In the genomic region with DNA sequence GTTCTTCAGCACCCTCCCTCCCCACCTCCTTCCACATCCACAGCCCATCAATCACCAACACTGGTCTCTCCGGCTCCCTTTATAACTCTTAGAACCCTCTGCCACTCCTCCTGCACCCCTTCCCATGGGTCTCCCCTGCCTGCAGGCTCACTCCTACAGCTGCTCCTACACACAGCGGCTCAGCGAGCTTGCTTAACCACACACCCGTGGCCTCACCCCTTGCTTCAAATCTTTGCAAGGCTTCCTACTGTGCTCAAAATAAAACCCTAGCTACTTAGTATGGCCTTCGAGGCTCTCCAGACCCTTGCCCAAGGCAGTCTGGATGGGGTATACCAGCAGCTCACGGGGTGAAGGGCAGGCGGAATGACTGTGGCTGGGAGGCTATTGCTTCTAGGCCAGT, we compare ENCODE assay signal across 1 cellular context.
TF ChIP-seq lines count a peak whose summit lies in the region.

No MANE protein-coding gene starts in this region.

TF ChIP-seq in GM23338, 12 proteins besides CTCF, POLR2A, EP300 and RAD21 (continued from another document):
- TF ChIP-seq, protein P1, sequence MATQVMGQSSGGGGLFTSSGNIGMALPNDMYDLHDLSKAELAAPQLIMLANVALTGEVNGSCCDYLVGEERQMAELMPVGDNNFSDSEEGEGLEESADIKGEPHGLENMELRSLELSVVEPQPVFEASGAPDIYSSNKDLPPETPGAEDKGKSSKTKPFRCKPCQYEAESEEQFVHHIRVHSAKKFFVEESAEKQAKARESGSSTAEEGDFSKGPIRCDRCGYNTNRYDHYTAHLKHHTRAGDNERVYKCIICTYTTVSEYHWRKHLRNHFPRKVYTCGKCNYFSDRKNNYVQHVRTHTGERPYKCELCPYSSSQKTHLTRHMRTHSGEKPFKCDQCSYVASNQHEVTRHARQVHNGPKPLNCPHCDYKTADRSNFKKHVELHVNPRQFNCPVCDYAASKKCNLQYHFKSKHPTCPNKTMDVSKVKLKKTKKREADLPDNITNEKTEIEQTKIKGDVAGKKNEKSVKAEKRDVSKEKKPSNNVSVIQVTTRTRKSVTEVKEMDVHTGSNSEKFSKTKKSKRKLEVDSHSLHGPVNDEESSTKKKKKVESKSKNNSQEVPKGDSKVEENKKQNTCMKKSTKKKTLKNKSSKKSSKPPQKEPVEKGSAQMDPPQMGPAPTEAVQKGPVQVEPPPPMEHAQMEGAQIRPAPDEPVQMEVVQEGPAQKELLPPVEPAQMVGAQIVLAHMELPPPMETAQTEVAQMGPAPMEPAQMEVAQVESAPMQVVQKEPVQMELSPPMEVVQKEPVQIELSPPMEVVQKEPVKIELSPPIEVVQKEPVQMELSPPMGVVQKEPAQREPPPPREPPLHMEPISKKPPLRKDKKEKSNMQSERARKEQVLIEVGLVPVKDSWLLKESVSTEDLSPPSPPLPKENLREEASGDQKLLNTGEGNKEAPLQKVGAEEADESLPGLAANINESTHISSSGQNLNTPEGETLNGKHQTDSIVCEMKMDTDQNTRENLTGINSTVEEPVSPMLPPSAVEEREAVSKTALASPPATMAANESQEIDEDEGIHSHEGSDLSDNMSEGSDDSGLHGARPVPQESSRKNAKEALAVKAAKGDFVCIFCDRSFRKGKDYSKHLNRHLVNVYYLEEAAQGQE (IDR thresholded peaks at IDR 0.05; ENCODE audit: unreplicated experiment): no peak
- no peak for TF ChIP-seq POLR2AphosphoS5 (IDR thresholded peaks at IDR 0.05; ENCODE audit: low read depth)
- TF ChIP-seq, protein P2, sequence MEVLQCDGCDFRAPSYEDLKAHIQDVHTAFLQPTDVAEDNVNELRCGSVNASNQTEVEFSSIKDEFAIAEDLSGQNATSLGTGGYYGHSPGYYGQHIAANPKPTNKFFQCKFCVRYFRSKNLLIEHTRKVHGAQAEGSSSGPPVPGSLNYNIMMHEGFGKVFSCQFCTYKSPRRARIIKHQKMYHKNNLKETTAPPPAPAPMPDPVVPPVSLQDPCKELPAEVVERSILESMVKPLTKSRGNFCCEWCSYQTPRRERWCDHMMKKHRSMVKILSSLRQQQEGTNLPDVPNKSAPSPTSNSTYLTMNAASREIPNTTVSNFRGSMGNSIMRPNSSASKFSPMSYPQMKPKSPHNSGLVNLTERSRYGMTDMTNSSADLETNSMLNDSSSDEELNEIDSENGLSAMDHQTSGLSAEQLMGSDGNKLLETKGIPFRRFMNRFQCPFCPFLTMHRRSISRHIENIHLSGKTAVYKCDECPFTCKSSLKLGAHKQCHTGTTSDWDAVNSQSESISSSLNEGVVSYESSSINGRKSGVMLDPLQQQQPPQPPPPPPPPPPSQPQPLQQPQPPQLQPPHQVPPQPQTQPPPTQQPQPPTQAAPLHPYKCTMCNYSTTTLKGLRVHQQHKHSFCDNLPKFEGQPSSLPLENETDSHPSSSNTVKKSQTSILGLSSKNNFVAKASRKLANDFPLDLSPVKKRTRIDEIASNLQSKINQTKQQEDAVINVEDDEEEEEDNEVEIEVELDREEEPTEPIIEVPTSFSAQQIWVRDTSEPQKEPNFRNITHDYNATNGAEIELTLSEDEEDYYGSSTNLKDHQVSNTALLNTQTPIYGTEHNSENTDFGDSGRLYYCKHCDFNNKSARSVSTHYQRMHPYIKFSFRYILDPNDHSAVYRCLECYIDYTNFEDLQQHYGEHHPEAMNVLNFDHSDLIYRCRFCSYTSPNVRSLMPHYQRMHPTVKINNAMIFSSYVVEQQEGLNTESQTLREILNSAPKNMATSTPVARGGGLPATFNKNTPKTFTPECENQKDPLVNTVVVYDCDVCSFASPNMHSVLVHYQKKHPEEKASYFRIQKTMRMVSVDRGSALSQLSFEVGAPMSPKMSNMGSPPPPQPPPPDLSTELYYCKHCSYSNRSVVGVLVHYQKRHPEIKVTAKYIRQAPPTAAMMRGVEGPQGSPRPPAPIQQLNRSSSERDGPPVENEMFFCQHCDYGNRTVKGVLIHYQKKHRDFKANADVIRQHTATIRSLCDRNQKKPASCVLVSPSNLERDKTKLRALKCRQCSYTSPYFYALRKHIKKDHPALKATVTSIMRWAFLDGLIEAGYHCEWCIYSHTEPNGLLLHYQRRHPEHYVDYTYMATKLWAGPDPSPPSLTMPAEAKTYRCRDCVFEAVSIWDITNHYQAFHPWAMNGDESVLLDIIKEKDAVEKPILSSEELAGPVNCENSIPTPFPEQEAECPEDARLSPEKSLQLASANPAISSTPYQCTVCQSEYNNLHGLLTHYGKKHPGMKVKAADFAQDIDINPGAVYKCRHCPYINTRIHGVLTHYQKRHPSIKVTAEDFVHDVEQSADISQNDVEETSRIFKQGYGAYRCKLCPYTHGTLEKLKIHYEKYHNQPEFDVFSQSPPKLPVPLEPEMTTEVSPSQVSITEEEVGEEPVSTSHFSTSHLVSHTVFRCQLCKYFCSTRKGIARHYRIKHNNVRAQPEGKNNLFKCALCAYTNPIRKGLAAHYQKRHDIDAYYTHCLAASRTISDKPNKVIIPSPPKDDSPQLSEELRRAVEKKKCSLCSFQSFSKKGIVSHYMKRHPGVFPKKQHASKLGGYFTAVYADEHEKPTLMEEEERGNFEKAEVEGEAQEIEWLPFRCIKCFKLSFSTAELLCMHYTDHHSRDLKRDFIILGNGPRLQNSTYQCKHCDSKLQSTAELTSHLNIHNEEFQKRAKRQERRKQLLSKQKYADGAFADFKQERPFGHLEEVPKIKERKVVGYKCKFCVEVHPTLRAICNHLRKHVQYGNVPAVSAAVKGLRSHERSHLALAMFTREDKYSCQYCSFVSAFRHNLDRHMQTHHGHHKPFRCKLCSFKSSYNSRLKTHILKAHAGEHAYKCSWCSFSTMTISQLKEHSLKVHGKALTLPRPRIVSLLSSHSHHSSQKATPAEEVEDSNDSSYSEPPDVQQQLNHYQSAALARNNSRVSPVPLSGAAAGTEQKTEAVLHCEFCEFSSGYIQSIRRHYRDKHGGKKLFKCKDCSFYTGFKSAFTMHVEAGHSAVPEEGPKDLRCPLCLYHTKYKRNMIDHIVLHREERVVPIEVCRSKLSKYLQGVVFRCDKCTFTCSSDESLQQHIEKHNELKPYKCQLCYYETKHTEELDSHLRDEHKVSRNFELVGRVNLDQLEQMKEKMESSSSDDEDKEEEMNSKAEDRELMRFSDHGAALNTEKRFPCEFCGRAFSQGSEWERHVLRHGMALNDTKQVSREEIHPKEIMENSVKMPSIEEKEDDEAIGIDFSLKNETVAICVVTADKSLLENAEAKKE (CRISPR knock-in tag; IDR thresholded peaks at IDR 0.05): no peak
TF ChIP-seq in GM23338: peak in this region for 0.
